10 cellular contexts compared by ENCODE assay signal in genomic region chr3:128994581-128995161, GRCh38. TPM values are rescaled to one million over a fixed set of nuclear protein-coding genes. Genes with fewer than 3 reads are reported as not detected.
DNase-seq lines count a peak whose midpoint lies in the region; ATAC-seq and TF ChIP-seq lines count a peak whose summit lies in the region.
"Had no signal": no experiment of that assay in that cellular context is flagged by ENCODE, and none has a peak within 500 bp of the region (broad histone marks: within the 10 kb centered on the region; RNA-seq: fewer than 3 reads in every experiment).

No MANE protein-coding gene starts in this region.

- no peak overlapping the region for H3K9ac ChIP-seq in BLaER1

- H3K27me3 ChIP-seq in BLaER1 (peaks cover 3% of the 10 kb centered on the region), GM23338 (ENCODE audit: insufficient read depth) (peaks cover 68% of the 10 kb centered on the region)
- H3K27me3 ChIP-seq: ascending aorta had no signal

- H3K27me3 Mint-ChIP-seq in GM23338 (ENCODE audit: insufficient read depth, low read depth, poor library complexity) = peaks cover 32% of the 10 kb centered on the region
- peaks cover 16% of the 10 kb centered on the region for H3K27me3 Mint-ChIP-seq in activated CD8-positive, alpha-beta T cell treated with anti-CD3 and anti-CD28 coated beads, Interleukin-2, amount 10 ng/mL, durations not matched to agents 7 days and 5 days (ENCODE audit: low read depth)

- H4K20me1 ChIP-seq in BLaER1 = no peaks in the 10 kb centered on the region
- H4K20me1 ChIP-seq in GM23338 (replicated peaks; ENCODE audit: insufficient read depth) = no peaks in the 10 kb centered on the region

- peaks cover 67% of the 10 kb centered on the region for H3K4me1 ChIP-seq in BLaER1
- peaks cover 15% of the 10 kb centered on the region for H3K4me1 ChIP-seq in GM23338 (ENCODE audit: insufficient read depth)

- in situ Hi-C loops in KBM-7 (cut with MboI; ENCODE audit: low pct_unique_long_range_greater_than_20kb, low sequenced_read_pairs) = no loop called here

- H3K27ac ChIP-seq in BLaER1 = no peak overlapping the region
- no peak overlapping the region for H3K27ac ChIP-seq in GM23338 (ENCODE audit: low read depth)
- H3K27ac ChIP-seq: ascending aorta, tibial nerve had no signal

- TF ChIP-seq CTCF in GM23338 (conservative IDR thresholded peaks at IDR 0.05; ENCODE audit: low read depth in 2 of 2) = no peak

- peak overlapping the region; percentile 86 for H3K4me2 ChIP-seq in BLaER1
- H3K4me2 ChIP-seq in GM23338 = peak overlapping the region; percentile 88

- H3K4me1 Mint-ChIP-seq in GM23338 = peaks cover 28% of the 10 kb centered on the region
- peaks cover 35% of the 10 kb centered on the region for H3K4me1 Mint-ChIP-seq in activated CD8-positive, alpha-beta T cell treated with anti-CD3 and anti-CD28 coated beads, Interleukin-2, amount 10 ng/mL, durations not matched to agents 7 days and 5 days (ENCODE audit: low read depth)

- no peaks in the 10 kb centered on the region for H3K9me3 ChIP-seq in BLaER1
- H3K9me3 ChIP-seq: ascending aorta, tibial nerve had no signal

- H3K36me3 ChIP-seq in BLaER1 (no peaks in the 10 kb centered on the region), GM23338 (ENCODE audit: insufficient read depth) (no peaks in the 10 kb centered on the region)
- H3K36me3 ChIP-seq: ascending aorta, tibial nerve had no signal

- peak overlapping the region; percentile 62 for H3K4me3 Mint-ChIP-seq in GM23338
- peak overlapping the region; percentile 65 for H3K4me3 Mint-ChIP-seq in activated CD8-positive, alpha-beta T cell treated with anti-CD3 and anti-CD28 coated beads, Interleukin-2, amount 10 ng/mL, durations not matched to agents 7 days and 5 days

- H3K27ac Mint-ChIP-seq in GM23338 = no peak overlapping the region
- H3K27ac Mint-ChIP-seq in activated CD8-positive, alpha-beta T cell treated with anti-CD3 and anti-CD28 coated beads, Interleukin-2, amount 10 ng/mL, durations not matched to agents 7 days and 5 days = peak overlapping the region; percentile 24

- CTCF ChIA-PET in activated CD8-positive, alpha-beta T cell treated with anti-CD3 and anti-CD28 coated beads, Interleukin-2, amount 10 ng/mL, durations not matched to agents 7 days and 5 days (lab: Charles Lee) = interaction anchor here (1.0 to 4.6 kb wide), 8 partner anchors 10 to 251 kb away, joined by 3 to 36 read pairs (median 10); no protein-coding TSS in a partner anchor

- DNase-seq in GM23338 (ENCODE audit: low spot score) (no peak), mesenteric fat pad (ENCODE audit: low spot score) (peak; percentile 65), KBM-7 (no peak), ureter (ENCODE audit: low spot score) (no peak), NOMO-1 treated with DMSO at 0.1 percent for 48 hours (lab: John Stamatoyannopoulos, UW; ENCODE audit: unreplicated experiment) (no peak)
- no peak for DNase-seq in activated CD8-positive, alpha-beta T cell treated with anti-CD3 and anti-CD28 coated beads, Interleukin-2, amount 10 ng/mL, durations not matched to agents 7 days and 5 days

- no peaks in the 10 kb centered on the region for H3K79me2 ChIP-seq in GM23338 (replicated peaks; ENCODE audit: insufficient read depth)

- 0 out of 2 replicates have a peak, but pooled peaks cover 5% of the 10 kb centered on the region for H3F3A ChIP-seq in GM23338 (replicated peaks; ENCODE audit: low read depth)

- H3K9me3 Mint-ChIP-seq in GM23338 = no peaks in the 10 kb centered on the region
- no peaks in the 10 kb centered on the region for H3K9me3 Mint-ChIP-seq in activated CD8-positive, alpha-beta T cell treated with anti-CD3 and anti-CD28 coated beads, Interleukin-2, amount 10 ng/mL, durations not matched to agents 7 days and 5 days (ENCODE audit: insufficient read depth)

- H3K9me2 ChIP-seq in GM23338 (ENCODE audit: insufficient read depth) = 0 out of 2 replicates have a peak, but pooled peaks cover 10% of the 10 kb centered on the region

- ATAC-seq in GM23338 (no peak), HG03139 (IDR thresholded peaks at IDR 0.05; ENCODE audit: unreplicated experiment) (no peak)
- ATAC-seq in activated CD8-positive, alpha-beta T cell treated with anti-CD3 and anti-CD28 coated beads, Interleukin-2, amount 10 ng/mL, durations not matched to agents 7 days and 5 days = no peak

- peak overlapping the region; percentile 88 for H2AFZ ChIP-seq in GM23338

- POLR2A ChIA-PET in activated CD8-positive, alpha-beta T cell treated with anti-CD3 and anti-CD28 coated beads, Interleukin-2, amount 10 ng/mL, durations not matched to agents 7 days and 5 days (lab: Charles Lee) = interaction anchor here (0.8 to 3.0 kb wide), 4 partner anchors 10 to 126 kb away, joined by 3 to 8 read pairs (median 6); no protein-coding TSS in a partner anchor

- H3K4me3 ChIP-seq in BLaER1 (no peak overlapping the region), GM23338 (peak overlapping the region; percentile 69)

- no peaks in the 10 kb centered on the region; the same call in 2 of the 3 replicates for H3K36me3 Mint-ChIP-seq in GM23338 (ENCODE audit: low read depth)
- no peaks in the 10 kb centered on the region for H3K36me3 Mint-ChIP-seq in activated CD8-positive, alpha-beta T cell treated with anti-CD3 and anti-CD28 coated beads, Interleukin-2, amount 10 ng/mL, durations not matched to agents 7 days and 5 days (ENCODE audit: low read depth)

TF ChIP-seq in GM23338, 12 proteins besides CTCF, POLR2A, EP300 and RAD21 (continues in another document):
- no peak for TF ChIP-seq STAT1 (IDR thresholded peaks at IDR 0.05; ENCODE audit: unreplicated experiment)
- no peak for TF ChIP-seq EZH2phosphoT487 (IDR thresholded peaks at IDR 0.05; ENCODE audit: unreplicated experiment)
- TF ChIP-seq ZNF462 (CRISPR knock-in tag; IDR thresholded peaks at IDR 0.05) = no peak

RNA-seq across cellular contexts. Expression of gene CFAP92, which starts 0.8 kb away (rescaled TPM):
- total RNA-seq in GM23338 (2014; rRNA removed; shearing (Covaris generic)) = 1.6 and 2.1 TPM in 2 replicates
- 1.7 and 2.3 TPM in 2 replicates for polyA plus RNA-seq in GM23338 (2016; fragmentation: Nextera tagmentation; extraction: Ambion mirVana)
- under 1 TPM; 0.18 to 0.26 TPM for total RNA-seq in activated CD8-positive, alpha-beta T cell treated with anti-CD3 and anti-CD28 coated beads, Interleukin-2, amount 10 ng/mL, durations not matched to agents 7 days and 5 days
- total RNA-seq in mesenteric fat pad = 0.64 TPM
- 2.1 TPM for total RNA-seq in ureter
- total RNA-seq: ascending aorta had no signal

RNA-seq across cellular contexts. Expression of gene EFCC1, which starts 6.4 kb away (rescaled TPM):
- total RNA-seq in GM23338 (2014; rRNA removed; shearing (Covaris generic)) = 0.27 TPM in 1 of 2 replicates, not detected in the other
- 0.10 TPM in 1 of 2 replicates, not detected in the other for polyA plus RNA-seq in GM23338 (2016; fragmentation: Nextera tagmentation; extraction: Ambion mirVana)
- under 1 TPM; 0.13 to 0.21 TPM for total RNA-seq in activated CD8-positive, alpha-beta T cell treated with anti-CD3 and anti-CD28 coated beads, Interleukin-2, amount 10 ng/mL, durations not matched to agents 7 days and 5 days
- 1.8 TPM for total RNA-seq in mesenteric fat pad
- total RNA-seq in ureter = 2.1 TPM
